9 cellular contexts compared by ENCODE assay signal in the genomic region with DNA sequence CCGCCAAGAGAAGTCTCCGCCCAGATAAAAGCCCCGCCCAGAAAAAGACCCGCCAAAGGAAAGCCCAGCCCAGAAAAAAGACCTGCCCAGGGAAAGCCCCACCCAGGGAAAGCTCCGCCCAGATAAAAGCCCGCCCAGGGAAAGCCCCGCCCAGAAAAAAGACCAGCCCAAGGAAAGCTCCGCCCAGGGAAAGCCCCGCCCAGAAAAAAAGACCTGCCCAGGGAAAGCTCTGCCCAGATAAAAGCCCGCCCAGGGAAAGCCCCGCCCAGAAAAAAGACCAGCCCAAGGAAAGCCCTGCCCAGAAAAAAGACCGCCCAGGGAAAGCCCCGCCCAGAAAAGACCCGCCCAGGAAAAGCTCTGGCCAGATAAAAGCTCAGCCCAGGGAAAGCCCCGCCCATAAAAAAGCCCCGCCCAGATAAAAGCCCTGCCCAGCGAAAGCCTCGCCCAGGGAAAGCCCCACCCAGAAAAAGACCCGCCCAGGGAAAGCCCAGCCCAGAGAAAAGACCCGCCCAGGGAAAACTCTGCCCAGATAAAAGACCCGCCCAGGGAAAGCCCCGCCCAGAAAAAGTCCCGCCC. TPM values are rescaled to one million over a fixed set of nuclear protein-coding genes. Genes with fewer than 3 reads are reported as not detected.
DNase-seq lines count a peak whose midpoint lies in the region; ATAC-seq and TF ChIP-seq lines count a peak whose summit lies in the region.
"Had no signal": no experiment of that assay in that cellular context is flagged by ENCODE, and none has a peak within 500 bp of the region (broad histone marks: within the 10 kb centered on the region; RNA-seq: fewer than 3 reads in every experiment).

No MANE protein-coding gene starts in this region.

- peak in 2 of 3 donors; percentile 38 to 56 for DNase-seq in right cardiac atrium
- no peak for DNase-seq in Right ventricle myocardium inferior (ENCODE audit: missing footprints)
- peak; percentile 97 for DNase-seq in NCI-H82 treated with DMSO at 0.1 percent for 48 hours (lab: John Stamatoyannopoulos, UW; ENCODE audit: unreplicated experiment)
- peak; percentile 80 for DNase-seq in endodermal cell
- DNase-seq in pons (ENCODE audit: low spot score) = no peak
- DNase-seq in Ammon's horn (ENCODE audit: low spot score) = no peak
- no peak for DNase-seq in DMS53 treated with DMSO at 0.1 percent for 48 hours (lab: John Stamatoyannopoulos, UW; ENCODE audit: unreplicated experiment)

- H3K9me3 ChIP-seq in right cardiac atrium (ENCODE audit: control insufficient read depth, low read length) = no peaks in the 10 kb centered on the region
- H3K9me3 ChIP-seq in endodermal cell (ENCODE audit: control insufficient read depth, low read length) = no peaks in the 10 kb centered on the region

- H3K4me3 Mint-ChIP-seq in endodermal cell = no peak overlapping the region

- H3K4me1 ChIP-seq in right cardiac atrium (ENCODE audit: control insufficient read depth, insufficient read depth, low read length) (no peaks in the 10 kb centered on the region), endodermal cell (ENCODE audit: control insufficient read depth, insufficient read depth, low read length) (no peaks in the 10 kb centered on the region)

- H3K27me3 Mint-ChIP-seq in endodermal cell (ENCODE audit: insufficient read depth) = peaks cover 24% of the 10 kb centered on the region

- no peaks in the 10 kb centered on the region for H3K9me3 Mint-ChIP-seq in endodermal cell

- ATAC-seq in right cardiac atrium (peak in 1 of 2 donors; percentile 33), Right ventricle myocardium inferior (no peak), HG03045 (IDR thresholded peaks at IDR 0.05; ENCODE audit: unreplicated experiment) (peak; percentile 39)

- H3K36me3 ChIP-seq in endodermal cell (ENCODE audit: control insufficient read depth, insufficient read depth, low read length) = no peaks in the 10 kb centered on the region

- H3K4me3 ChIP-seq in right cardiac atrium (ENCODE audit: low read length) (no peak overlapping the region), endodermal cell (ENCODE audit: low read length) (no peak overlapping the region)

- no peak overlapping the region for H3K9ac ChIP-seq in endodermal cell (ENCODE audit: extremely low read depth, low read length, poor library complexity, severe bottlenecking)

- no peaks in the 10 kb centered on the region for H3K36me3 Mint-ChIP-seq in endodermal cell (ENCODE audit: low read depth)

- no peaks in the 10 kb centered on the region for H3K27me3 ChIP-seq in right cardiac atrium (ENCODE audit: control insufficient read depth, insufficient read depth)
- H3K27me3 ChIP-seq in endodermal cell (ENCODE audit: control insufficient read depth, insufficient read depth, low read length, poor library complexity, severe bottlenecking) = peaks cover 21% of the 10 kb centered on the region

- WGBS in right cardiac atrium = 41% methylated on average over 23 of the region's 23 CpGs
- WGBS in endodermal cell (ENCODE audit: insufficient coverage in 1 of 2, insufficient read length in 1 of 2), 2 experiments = 73 to 83% methylated on average over 20 to 23 of the region's 23 CpGs

- no peak overlapping the region for H3K27ac Mint-ChIP-seq in endodermal cell

- intact Hi-C loops in right cardiac atrium (cut with DNase I) = no loop called here
- intact Hi-C loops in Right ventricle myocardium inferior (cut with DNase I) = no loop called here

- no peak for TF ChIP-seq CTCF in endodermal cell (conservative IDR thresholded peaks at IDR 0.05)

- H3K27ac ChIP-seq in right cardiac atrium (ENCODE audit: low read length) (no peak overlapping the region), endodermal cell (ENCODE audit: low read depth, low read length) (no peak overlapping the region)

- no peaks in the 10 kb centered on the region for H3K4me1 Mint-ChIP-seq in endodermal cell

RNA-seq across cellular contexts. Expression of gene GRIN1, which starts 11.6 kb away (rescaled TPM):
- total RNA-seq in right cardiac atrium (under 1 TPM in 1 of 4 donors, not detected in 3; 0.08 TPM), Right ventricle myocardium inferior (not detected), endodermal cell (under 1 TPM; 0.35 to 0.73 TPM)
- polyA plus RNA-seq in right cardiac atrium = 0.09 TPM
- polyA plus RNA-seq in endodermal cell (2013, experiment 1 of 2) = 0.04 TPM
- 0.12 TPM for polyA plus RNA-seq in endodermal cell (2013, experiment 2 of 2)

RNA-seq across cellular contexts. Expression of gene LRRC26, which starts 19.3 kb away (rescaled TPM):
- total RNA-seq in right cardiac atrium = not detected
- polyA plus RNA-seq in right cardiac atrium = not detected
- total RNA-seq in Right ventricle myocardium inferior = not detected
- under 1 TPM in 1 of 2 donors, not detected in 1; 0.53 TPM for total RNA-seq in endodermal cell
- 0.39 TPM for polyA plus RNA-seq in endodermal cell (2013, experiment 1 of 2)
- not detected for polyA plus RNA-seq in endodermal cell (2013, experiment 2 of 2)

RNA-seq across cellular contexts. Expression of gene TMEM210, which starts 21.3 kb away (rescaled TPM):
- total RNA-seq in right cardiac atrium (not detected), Right ventricle myocardium inferior (not detected), endodermal cell (under 1 TPM in 1 of 2 donors, not detected in 1; 0.62 TPM)
- polyA plus RNA-seq in right cardiac atrium = not detected
- polyA plus RNA-seq in endodermal cell (2013, experiment 1 of 2) = not detected
- polyA plus RNA-seq in endodermal cell (2013, experiment 2 of 2) = not detected
- total RNA-seq: temporal lobe had no signal

RNA-seq across cellular contexts. Expression of gene DPP7, which starts 36.0 kb away (rescaled TPM):
- 100 to 1,000 TPM; 211 to 288 (median 239) TPM for total RNA-seq in right cardiac atrium
- polyA plus RNA-seq in right cardiac atrium = 252 TPM
- total RNA-seq in Right ventricle myocardium inferior = 143 TPM
- 10 to 100 TPM; 20.1 to 30.6 TPM for total RNA-seq in endodermal cell
- 28.4 TPM for polyA plus RNA-seq in endodermal cell (2013, experiment 1 of 2)
- polyA plus RNA-seq in endodermal cell (2013, experiment 2 of 2) = 21.6 TPM

RNA-seq across cellular contexts. Expression of gene ANAPC2, which starts 37.8 kb away (rescaled TPM):
- total RNA-seq in right cardiac atrium (10 to 100 TPM; 31.9 to 45.7 (median 37.4) TPM), Right ventricle myocardium inferior (35.0 TPM), endodermal cell (10 to 100 TPM; 66.5 to 69.2 TPM)
- 26.6 TPM for polyA plus RNA-seq in right cardiac atrium
- polyA plus RNA-seq in endodermal cell (2013, experiment 1 of 2) = 40.0 TPM
- polyA plus RNA-seq in endodermal cell (2013, experiment 2 of 2) = 33.2 TPM

Comparison
In these comparisons a context has a peak if more than half of its experiments do, and no peak if none do; other contexts are left out.
1. DNase-seq: peak in right cardiac atrium (2 of 3), NCI-H82 treated with DMSO at 0.1 percent for 48 hours (single experiment) and endodermal cell (single experiment); none in Right ventricle myocardium inferior (single experiment), pons (single experiment), Ammon's horn (single experiment) and DMS53 treated with DMSO at 0.1 percent for 48 hours (single experiment).